In genomic region chrX:17527135-17527701, GRCh38 we compare ENCODE assay signal across 14 cellular contexts.
DNase-seq lines count a peak whose midpoint lies in the region; ATAC-seq and TF ChIP-seq lines count a peak whose summit lies in the region.
"Had no signal": no experiment of that assay in that cellular context is flagged by ENCODE, and none has a peak within 500 bp of the region (broad histone marks: within the 10 kb centered on the region; RNA-seq: fewer than 3 reads in every experiment).

No MANE protein-coding gene starts in this region.

- H3K27ac ChIP-seq in gastroesophageal sphincter (no peak overlapping the region), neutrophil (peak overlapping the region; percentile 95)

- WGBS in gastroesophageal sphincter (ENCODE audit: low coverage in 1 of 2), 2 donors, result 30% methylated on average over 2 of the region's 5 CpGs; no CpG with 5 or more reads in 1 of the 2 donors

- ATAC-seq in gastroesophageal sphincter (peak; percentile 47), HG03196 (IDR thresholded peaks at IDR 0.05; ENCODE audit: unreplicated experiment) (no peak), GM21423 (IDR thresholded peaks at IDR 0.05; ENCODE audit: unreplicated experiment) (no peak)
- ATAC-seq: effector memory CD8-positive, alpha-beta T cell had no signal

- H3K36me3 Mint-ChIP-seq in CD14-positive monocyte, result peaks cover 0 to 3% of the 10 kb centered on the region in 2 donors
- H3K36me3 Mint-ChIP-seq: CD4-positive, alpha-beta memory T cell had no signal

- H3K4me3 ChIP-seq in gastroesophageal sphincter, result no peak overlapping the region
- peak overlapping the region; percentile 45 to 49 for H3K4me3 ChIP-seq in neutrophil (ENCODE audit: low read depth in 1 of 2, low read length in 1 of 2)

- H3K27ac Mint-ChIP-seq in CD14-positive monocyte, result peak overlapping the region; percentile 90 to 98 (median 93)
- H3K27ac Mint-ChIP-seq: activated naive CD8-positive, alpha-beta T cell treated with anti-CD3 and anti-CD28 coated beads, Interleukin-2, amount 10 ng/mL, durations not matched to agents 7 days and 5 days; CD4-positive, alpha-beta memory T cell; effector memory CD8-positive, alpha-beta T cell had no signal

- intact Hi-C loops in CD14-positive monocyte (cut with micrococcal nuclease), result no loop called here

- H3K4me1 ChIP-seq in gastroesophageal sphincter (peaks cover 0 to 18% (median 0%) of the 10 kb centered on the region in 3 donors), neutrophil (ENCODE audit: control insufficient read depth in 1 of 2, insufficient read depth in 1 of 2, low read depth in 1 of 2, low read length in 1 of 2) (peaks cover 33 to 39% of the 10 kb centered on the region in 2 experiments)

- DNase-seq in CD14-positive monocyte (ENCODE audit: low spot score), result no peak
- peak; percentile 41 for DNase-seq in NCI-H69 (lab: John Stamatoyannopoulos, UW)
- DNase-seq in SHP77 (lab: John Stamatoyannopoulos, UW), result no peak
- no peak for DNase-seq in NCI-H128 (lab: John Stamatoyannopoulos, UW; ENCODE audit: unreplicated experiment)
- DNase-seq: activated CD4-positive, alpha-beta T cell treated with anti-CD3 and anti-CD28 coated beads, Interleukin-2, amount 50 U/mL, for 48 hours; activated naive CD8-positive, alpha-beta T cell treated with anti-CD3 and anti-CD28 coated beads, Interleukin-2, amount 10 ng/mL, durations not matched to agents 7 days and 5 days; CD4-positive, alpha-beta memory T cell; effector memory CD8-positive, alpha-beta T cell; NCI-H1930; SK-N-SH had no signal

- TF ChIP-seq EP300 in gastroesophageal sphincter (IDR thresholded peaks at IDR 0.05), result no peak

- H3K4me1 Mint-ChIP-seq in CD14-positive monocyte, result peaks cover 62% of the 10 kb centered on the region
- H3K4me1 Mint-ChIP-seq: CD4-positive, alpha-beta memory T cell had no signal

- TF ChIP-seq CTCF in CD14-positive monocyte (IDR thresholded peaks at IDR 0.05) (no peak), gastroesophageal sphincter (IDR thresholded peaks at IDR 0.05) (no peak), neutrophil (IDR thresholded peaks at IDR 0.05) (no peak)

- H3K36me3 ChIP-seq in gastroesophageal sphincter (no peaks in the 10 kb centered on the region), neutrophil (no peaks in the 10 kb centered on the region)

- no peaks in the 10 kb centered on the region for H3K9me3 ChIP-seq in gastroesophageal sphincter
- H3K9me3 ChIP-seq in neutrophil, result no peaks in the 10 kb centered on the region
- H3K9me3 ChIP-seq: SK-N-SH had no signal

- peak overlapping the region; percentile 68 to 87 for H3K4me3 Mint-ChIP-seq in CD14-positive monocyte
- H3K4me3 Mint-ChIP-seq: activated naive CD8-positive, alpha-beta T cell treated with anti-CD3 and anti-CD28 coated beads, Interleukin-2, amount 10 ng/mL, durations not matched to agents 7 days and 5 days; CD4-positive, alpha-beta memory T cell; effector memory CD8-positive, alpha-beta T cell had no signal

- H3K27me3 ChIP-seq in gastroesophageal sphincter (no peaks in the 10 kb centered on the region), neutrophil (no peaks in the 10 kb centered on the region)

- TF ChIP-seq POLR2A in gastroesophageal sphincter (IDR thresholded peaks at IDR 0.05), result no peak

- peaks cover 0 to 8% (median 0%) of the 10 kb centered on the region in 3 donors for H3K27me3 Mint-ChIP-seq in CD14-positive monocyte (ENCODE audit: low read depth in 3 of 3)
- H3K27me3 Mint-ChIP-seq: activated naive CD8-positive, alpha-beta T cell treated with anti-CD3 and anti-CD28 coated beads, Interleukin-2, amount 10 ng/mL, durations not matched to agents 7 days and 5 days; CD4-positive, alpha-beta memory T cell; effector memory CD8-positive, alpha-beta T cell had no signal

- peaks cover 0 to 4% (median 2%) of the 10 kb centered on the region in 7 donors for H3K9me3 Mint-ChIP-seq in CD14-positive monocyte
- H3K9me3 Mint-ChIP-seq: activated naive CD8-positive, alpha-beta T cell treated with anti-CD3 and anti-CD28 coated beads, Interleukin-2, amount 10 ng/mL, durations not matched to agents 7 days and 5 days; CD4-positive, alpha-beta memory T cell; effector memory CD8-positive, alpha-beta T cell had no signal

Comparison
In these comparisons a context has a peak if more than half of its experiments do, and no peak if none do; other contexts are left out.
1. H3K4me3 ChIP-seq: peak in neutrophil (2 of 2); none in gastroesophageal sphincter (0 of 2).